Comparison of ENCODE assay signal across 13 cellular contexts in genomic region chr6:78525961-78526360, GRCh38.
DNase-seq lines count a peak whose midpoint lies in the region; ATAC-seq and TF ChIP-seq lines count a peak whose summit lies in the region.
"Had no signal": no experiment of that assay in that cellular context is flagged by ENCODE, and none has a peak within 500 bp of the region (broad histone marks: within the 10 kb centered on the region; RNA-seq: fewer than 3 reads in every experiment).

No MANE protein-coding gene starts in this region.

- no peak overlapping the region for H3K4me3 ChIP-seq in MM.1S (ENCODE audit: low read length)
- H3K4me3 ChIP-seq: HAP-1 had no signal

- no peaks in the 10 kb centered on the region for H3K27me3 Mint-ChIP-seq in activated naive CD4-positive, alpha-beta T cell treated with anti-CD3 and anti-CD28 coated beads, Interleukin-2, amount 10 ng/mL, durations not matched to agents 7 days and 5 days
- H3K27me3 Mint-ChIP-seq: B cell; CD4-positive, alpha-beta memory T cell had no signal

- H3K79me2 ChIP-seq in MM.1S (ENCODE audit: low read length): no peaks in the 10 kb centered on the region

- no peak overlapping the region for H3K4me3 Mint-ChIP-seq in activated naive CD4-positive, alpha-beta T cell treated with anti-CD3 and anti-CD28 coated beads, Interleukin-2, amount 10 ng/mL, durations not matched to agents 7 days and 5 days
- H3K4me3 Mint-ChIP-seq: B cell; CD4-positive, alpha-beta memory T cell had no signal

- 0 out of 2 replicates have a peak, but pooled peaks cover 5% of the 10 kb centered on the region for H3K4me1 ChIP-seq in MM.1S (ENCODE audit: low read length)
- H3K4me1 ChIP-seq: HAP-1 had no signal

- no peaks in the 10 kb centered on the region for H3K9me3 ChIP-seq in MM.1S (replicated peaks; ENCODE audit: insufficient read depth, low read length)
- H3K9me3 ChIP-seq: HAP-1 had no signal

- peak; percentile 18 for DNase-seq in G401 (ENCODE audit: low spot score)
- DNase-seq in astrocyte of the hippocampus (ENCODE audit: low read depth, low spot score): peak; percentile 23
- DNase-seq in inferior parietal cortex (ENCODE audit: extremely low spot score): peak; percentile 4
- DNase-seq in NCI-H345 (lab: John Stamatoyannopoulos, UW): no peak
- DNase-seq in activated naive CD4-positive, alpha-beta T cell treated with anti-CD3 and anti-CD28 coated beads, Interleukin-2, amount 10 ng/mL, durations not matched to agents 7 days and 5 days: no peak
- no peak for DNase-seq in MM.1S
- DNase-seq: ACHN; CD4-positive, alpha-beta memory T cell; DMS79 had no signal

- H3K9ac ChIP-seq in MM.1S (ENCODE audit: low read length): no peak overlapping the region

- H3F3A ChIP-seq in MM.1S (ENCODE audit: insufficient read depth, low read length): no peaks in the 10 kb centered on the region

- H3K4me2 ChIP-seq in MM.1S (ENCODE audit: low read depth, low read length): no peak overlapping the region

- no peaks in the 10 kb centered on the region for H3K27me3 ChIP-seq in MM.1S (replicated peaks; ENCODE audit: insufficient read depth, low read length)

- peaks cover 1% of the 10 kb centered on the region for H3K9me3 Mint-ChIP-seq in activated naive CD4-positive, alpha-beta T cell treated with anti-CD3 and anti-CD28 coated beads, Interleukin-2, amount 10 ng/mL, durations not matched to agents 7 days and 5 days
- H3K9me3 Mint-ChIP-seq: CD4-positive, alpha-beta memory T cell had no signal

- no peak for ATAC-seq in GM21737 (IDR thresholded peaks at IDR 0.05; ENCODE audit: unreplicated experiment)

- H3K36me3 ChIP-seq in MM.1S (replicated peaks; ENCODE audit: insufficient read depth, low read length): no peaks in the 10 kb centered on the region
- H3K36me3 ChIP-seq: HAP-1 had no signal

- no peak overlapping the region for H2AFZ ChIP-seq in MM.1S (ENCODE audit: low read length)

- no peaks in the 10 kb centered on the region for H3K36me3 Mint-ChIP-seq in activated naive CD4-positive, alpha-beta T cell treated with anti-CD3 and anti-CD28 coated beads, Interleukin-2, amount 10 ng/mL, durations not matched to agents 7 days and 5 days
- H3K36me3 Mint-ChIP-seq: CD4-positive, alpha-beta memory T cell had no signal

- no peaks in the 10 kb centered on the region for H4K20me1 ChIP-seq in MM.1S (ENCODE audit: insufficient read depth, low read length)

- TF ChIP-seq CTCF in MM.1S (IDR thresholded peaks at IDR 0.05; ENCODE audit: low read length): no peak

- no peaks in the 10 kb centered on the region for H3K9me2 ChIP-seq in MM.1S (replicated peaks; ENCODE audit: insufficient read depth, low read length)

- CTCF ChIA-PET in activated naive CD4-positive, alpha-beta T cell treated with anti-CD3 and anti-CD28 coated beads, Interleukin-2, amount 10 ng/mL, durations not matched to agents 7 days and 5 days (lab: Charles Lee): no interaction called here

- H3K27ac ChIP-seq in MM.1S (ENCODE audit: low read length): no peak overlapping the region
- H3K27ac ChIP-seq: C4-2B had no signal

- no peak overlapping the region for H3K27ac Mint-ChIP-seq in activated naive CD4-positive, alpha-beta T cell treated with anti-CD3 and anti-CD28 coated beads, Interleukin-2, amount 10 ng/mL, durations not matched to agents 7 days and 5 days
- H3K27ac Mint-ChIP-seq: B cell; CD4-positive, alpha-beta memory T cell had no signal

- in situ Hi-C loops in G401 (cut with HindIII; ENCODE audit: low sequenced_read_pairs): no loop called here

- H3K4me1 Mint-ChIP-seq in activated naive CD4-positive, alpha-beta T cell treated with anti-CD3 and anti-CD28 coated beads, Interleukin-2, amount 10 ng/mL, durations not matched to agents 7 days and 5 days: no peaks in the 10 kb centered on the region
- H3K4me1 Mint-ChIP-seq: B cell; CD4-positive, alpha-beta memory T cell had no signal

Comparison
In these comparisons a context has a peak if more than half of its experiments do, and no peak if none do; other contexts are left out.
1. DNase-seq: peak in G401 (single experiment), astrocyte of the hippocampus (single experiment) and inferior parietal cortex (single experiment); none in NCI-H345 (single experiment), activated naive CD4-positive, alpha-beta T cell treated with anti-CD3 and anti-CD28 coated beads, Interleukin-2, amount 10 ng/mL, durations not matched to agents 7 days and 5 days (single experiment) and MM.1S (single experiment).